8 cellular contexts compared by ENCODE assay signal in genomic region chr9:135478858-135479468, GRCh38. TPM values are rescaled to one million over a fixed set of nuclear protein-coding genes. Genes with fewer than 3 reads are reported as not detected.
DNase-seq lines count a peak whose midpoint lies in the region; ATAC-seq and TF ChIP-seq lines count a peak whose summit lies in the region.

No MANE protein-coding gene starts in this region.

- DNase-seq in CD4-positive, alpha-beta T cell, result no peak
- DNase-seq in activated T-helper 1 cell treated with anti-CD3 and anti-CD28 coated beads, Interleukin-12 subunit alpha, Interleukin-12 subunit beta, Interleukin-2, Interleukin-4 antibody, amounts not matched to agents 30 ng/mL and 10 ng/mL and 1 ng/mL, durations not matched to agents 14 hours and 24 hours and 36 hours (ENCODE audit: low spot score), result no peak
- no peak for DNase-seq in glutamatergic neuron
- peak; percentile 19 for DNase-seq in occipital lobe (lab: John Stamatoyannopoulos, UW)
- no peak for DNase-seq in stimulated activated CD4-positive, alpha-beta T cell treated with anti-CD3 and anti-CD28 coated beads, Interleukin-12 subunit alpha, Interleukin-12 subunit beta, amount 100 ng/mL, for 4 hours
- no peak for DNase-seq in central memory CD4-positive, alpha-beta T cell

- peak overlapping the region; percentile 95 for H3K4me3 Mint-ChIP-seq in CD4-positive, alpha-beta T cell
- peak overlapping the region; percentile 83 for H3K4me3 Mint-ChIP-seq in activated T-helper 1 cell treated with anti-CD3 and anti-CD28 coated beads, Interleukin-12 subunit alpha, Interleukin-12 subunit beta, Interleukin-2, Interleukin-4 antibody, amounts not matched to agents 30 ng/mL and 10 ng/mL and 1 ng/mL, durations not matched to agents 14 hours and 24 hours and 36 hours
- peak overlapping the region; percentile 84 for H3K4me3 Mint-ChIP-seq in glutamatergic neuron (ENCODE audit: unreplicated experiment)

- H3K27me3 Mint-ChIP-seq in CD4-positive, alpha-beta T cell, result peaks cover 50% of the 10 kb centered on the region
- peaks cover 32% of the 10 kb centered on the region for H3K27me3 Mint-ChIP-seq in activated T-helper 1 cell treated with anti-CD3 and anti-CD28 coated beads, Interleukin-12 subunit alpha, Interleukin-12 subunit beta, Interleukin-2, Interleukin-4 antibody, amounts not matched to agents 30 ng/mL and 10 ng/mL and 1 ng/mL, durations not matched to agents 14 hours and 24 hours and 36 hours (ENCODE audit: insufficient read depth)
- peaks cover 5% of the 10 kb centered on the region for H3K27me3 Mint-ChIP-seq in glutamatergic neuron (ENCODE audit: unreplicated experiment)

- no peaks in the 10 kb centered on the region for H3K9me3 ChIP-seq in CD4-positive, alpha-beta T cell (ENCODE audit: control insufficient read depth, low read length)

- no peak overlapping the region for H3K27ac ChIP-seq in CD4-positive, alpha-beta T cell (ENCODE audit: low read depth, low read length)

- peak; percentile 16 for TF ChIP-seq CTCF in CD4-positive, alpha-beta T cell (IDR thresholded peaks at IDR 0.05)
- no peak for TF ChIP-seq CTCF in glutamatergic neuron (IDR thresholded peaks at IDR 0.05; ENCODE audit: partially characterized antibody, unreplicated experiment)

- peaks cover 19% of the 10 kb centered on the region for H3K4me1 Mint-ChIP-seq in CD4-positive, alpha-beta T cell (ENCODE audit: low read depth)
- H3K4me1 Mint-ChIP-seq in activated T-helper 1 cell treated with anti-CD3 and anti-CD28 coated beads, Interleukin-12 subunit alpha, Interleukin-12 subunit beta, Interleukin-2, Interleukin-4 antibody, amounts not matched to agents 30 ng/mL and 10 ng/mL and 1 ng/mL, durations not matched to agents 14 hours and 24 hours and 36 hours (ENCODE audit: low read depth), result no peaks in the 10 kb centered on the region
- peaks cover 13% of the 10 kb centered on the region for H3K4me1 Mint-ChIP-seq in glutamatergic neuron (ENCODE audit: low read depth, unreplicated experiment)

- CTCF ChIA-PET in CD4-positive, alpha-beta T cell (lab: Charles Lee), result no interaction called here

- no peaks in the 10 kb centered on the region for H3K36me3 Mint-ChIP-seq in CD4-positive, alpha-beta T cell (ENCODE audit: low read depth)
- H3K36me3 Mint-ChIP-seq in activated T-helper 1 cell treated with anti-CD3 and anti-CD28 coated beads, Interleukin-12 subunit alpha, Interleukin-12 subunit beta, Interleukin-2, Interleukin-4 antibody, amounts not matched to agents 30 ng/mL and 10 ng/mL and 1 ng/mL, durations not matched to agents 14 hours and 24 hours and 36 hours (ENCODE audit: low read depth), result no peaks in the 10 kb centered on the region
- H3K36me3 Mint-ChIP-seq in glutamatergic neuron (ENCODE audit: unreplicated experiment), result no peaks in the 10 kb centered on the region

- intact Hi-C loops in CD4-positive, alpha-beta T cell (cut with DNase I, micrococcal nuclease), result no loop called here
- intact Hi-C loops in activated T-helper 1 cell treated with anti-CD3 and anti-CD28 coated beads, Interleukin-12 subunit alpha, Interleukin-12 subunit beta, Interleukin-2, Interleukin-4 antibody, amounts not matched to agents 30 ng/mL and 10 ng/mL and 1 ng/mL, durations not matched to agents 14 hours and 24 hours and 36 hours (cut with micrococcal nuclease), result no loop called here

- POLR2A ChIA-PET in CD4-positive, alpha-beta T cell (lab: Charles Lee), result no interaction called here

- H3K27ac Mint-ChIP-seq in CD4-positive, alpha-beta T cell, result no peak overlapping the region
- no peak overlapping the region for H3K27ac Mint-ChIP-seq in activated T-helper 1 cell treated with anti-CD3 and anti-CD28 coated beads, Interleukin-12 subunit alpha, Interleukin-12 subunit beta, Interleukin-2, Interleukin-4 antibody, amounts not matched to agents 30 ng/mL and 10 ng/mL and 1 ng/mL, durations not matched to agents 14 hours and 24 hours and 36 hours
- H3K27ac Mint-ChIP-seq in glutamatergic neuron (ENCODE audit: unreplicated experiment), result no peak overlapping the region

- no peaks in the 10 kb centered on the region for H3K9me3 Mint-ChIP-seq in CD4-positive, alpha-beta T cell
- H3K9me3 Mint-ChIP-seq in activated T-helper 1 cell treated with anti-CD3 and anti-CD28 coated beads, Interleukin-12 subunit alpha, Interleukin-12 subunit beta, Interleukin-2, Interleukin-4 antibody, amounts not matched to agents 30 ng/mL and 10 ng/mL and 1 ng/mL, durations not matched to agents 14 hours and 24 hours and 36 hours, result no peaks in the 10 kb centered on the region
- peaks cover 7% of the 10 kb centered on the region for H3K9me3 Mint-ChIP-seq in glutamatergic neuron (ENCODE audit: unreplicated experiment)

- no peak for ATAC-seq in CD4-positive, alpha-beta T cell (ENCODE audit: poor library complexity)
- ATAC-seq in HG02759 (IDR thresholded peaks at IDR 0.05; ENCODE audit: unreplicated experiment) (peak; percentile 23), GM18511 (IDR thresholded peaks at IDR 0.05; ENCODE audit: unreplicated experiment) (no peak)

- peaks cover 41% of the 10 kb centered on the region for H3K27me3 ChIP-seq in CD4-positive, alpha-beta T cell (ENCODE audit: control insufficient read depth, insufficient read depth, low read length)

RNA-seq across cellular contexts. Expression of gene PPP1R26, which starts 0.6 kb away (rescaled TPM):
- total RNA-seq in CD4-positive, alpha-beta T cell, result under 1 TPM; 0.27 to 0.47 TPM
- total RNA-seq in activated T-helper 1 cell treated with anti-CD3 and anti-CD28 coated beads, Interleukin-12 subunit alpha, Interleukin-12 subunit beta, Interleukin-2, Interleukin-4 antibody, amounts not matched to agents 30 ng/mL and 10 ng/mL and 1 ng/mL, durations not matched to agents 14 hours and 24 hours and 36 hours, result 0.86 and 1.2 TPM in 2 replicates
- total RNA-seq in glutamatergic neuron (ENCODE audit: unreplicated experiment), result 22.2 TPM
- 38.5 TPM for total RNA-seq in occipital lobe

RNA-seq across cellular contexts. Expression of gene MRPS2, which starts 21.5 kb away (rescaled TPM):
- total RNA-seq in CD4-positive, alpha-beta T cell, result 10 to 100 TPM; 20.8 to 23.2 TPM
- total RNA-seq in activated T-helper 1 cell treated with anti-CD3 and anti-CD28 coated beads, Interleukin-12 subunit alpha, Interleukin-12 subunit beta, Interleukin-2, Interleukin-4 antibody, amounts not matched to agents 30 ng/mL and 10 ng/mL and 1 ng/mL, durations not matched to agents 14 hours and 24 hours and 36 hours, result 66.6 and 70.8 TPM in 2 replicates
- total RNA-seq in glutamatergic neuron (ENCODE audit: unreplicated experiment) (30.7 TPM), occipital lobe (9.7 TPM)

RNA-seq across cellular contexts. Expression of gene LCN1, which starts 42.3 kb away (rescaled TPM):
- total RNA-seq in CD4-positive, alpha-beta T cell, result not detected
- total RNA-seq in activated T-helper 1 cell treated with anti-CD3 and anti-CD28 coated beads, Interleukin-12 subunit alpha, Interleukin-12 subunit beta, Interleukin-2, Interleukin-4 antibody, amounts not matched to agents 30 ng/mL and 10 ng/mL and 1 ng/mL, durations not matched to agents 14 hours and 24 hours and 36 hours, result not detected in 2 replicates
- total RNA-seq in glutamatergic neuron (ENCODE audit: unreplicated experiment), result not detected
- not detected for total RNA-seq in occipital lobe

Comparison
In these comparisons a context has a peak if more than half of its experiments do, and no peak if none do; other contexts are left out.
1. RNA of gene PPP1R26, which starts 0.6 kb away (total RNA-seq): 38.5 TPM in occipital lobe (single experiment) and 22.2 TPM in glutamatergic neuron (single experiment); 0.86 to 1.2 TPM in activated T-helper 1 cell treated with anti-CD3 and anti-CD28 coated beads, Interleukin-12 subunit alpha, Interleukin-12 subunit beta, Interleukin-2, Interleukin-4 antibody, amounts not matched to agents 30 ng/mL and 10 ng/mL and 1 ng/mL, durations not matched to agents 14 hours and 24 hours and 36 hours and 0.27 to 0.47 TPM in CD4-positive, alpha-beta T cell; every median in the first group is over 10 times any median in the second.
2. Peak in every context shown above with its lines, with median percentiles within 50 percentile points of each other: H3K4me3 Mint-ChIP-seq.